Comparison of ENCODE assay signal across 1 cellular context in the genomic region with DNA sequence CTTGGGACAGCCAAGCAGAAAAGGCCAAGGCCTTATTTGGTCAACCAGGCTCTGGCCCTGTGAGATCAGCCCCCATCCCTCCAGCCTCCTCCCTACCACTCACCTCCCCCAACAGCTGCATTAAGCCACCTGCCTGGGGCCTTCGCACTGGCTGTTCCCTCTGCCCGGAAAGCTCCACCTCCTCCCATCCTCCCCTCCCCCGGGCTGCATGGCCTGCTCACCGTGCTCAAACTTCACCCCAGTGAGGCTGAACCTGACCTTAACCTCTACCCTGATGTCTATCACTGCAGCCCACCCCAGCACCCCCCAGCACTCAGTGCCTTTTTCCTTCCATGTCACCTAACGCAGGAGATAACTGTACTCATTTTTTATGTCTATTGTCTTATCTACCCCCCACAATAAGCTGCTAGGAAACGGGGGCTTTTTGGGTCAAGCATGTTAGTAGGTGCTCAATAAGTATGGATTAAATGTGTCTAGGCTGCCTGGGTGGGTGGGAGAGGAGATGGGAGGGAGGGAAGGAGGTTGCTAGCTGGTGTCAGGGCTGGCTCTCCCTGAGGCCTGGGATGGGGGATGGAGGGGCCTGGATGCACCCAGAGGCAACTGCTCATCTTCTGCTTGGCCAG.
TF ChIP-seq lines count a peak whose summit lies in the region.

No MANE protein-coding gene starts in this region.

TF ChIP-seq in IMR-90, 13 proteins besides CTCF, POLR2A, EP300 and RAD21 (continued from another document):
- no peak for TF ChIP-seq USF2 (IDR thresholded peaks at IDR 0.05; ENCODE audit: low read depth, low read length)
